ENCODE assay signal across 1 cellular context in genomic region chr11:34625576-34625975, GRCh38.
TF ChIP-seq lines count a peak whose summit lies in the region.

No MANE protein-coding gene starts in this region.

TF ChIP-seq in GM23338, 12 proteins besides CTCF, POLR2A, EP300 and RAD21 (continued from another document):
- TF ChIP-seq, protein P1, sequence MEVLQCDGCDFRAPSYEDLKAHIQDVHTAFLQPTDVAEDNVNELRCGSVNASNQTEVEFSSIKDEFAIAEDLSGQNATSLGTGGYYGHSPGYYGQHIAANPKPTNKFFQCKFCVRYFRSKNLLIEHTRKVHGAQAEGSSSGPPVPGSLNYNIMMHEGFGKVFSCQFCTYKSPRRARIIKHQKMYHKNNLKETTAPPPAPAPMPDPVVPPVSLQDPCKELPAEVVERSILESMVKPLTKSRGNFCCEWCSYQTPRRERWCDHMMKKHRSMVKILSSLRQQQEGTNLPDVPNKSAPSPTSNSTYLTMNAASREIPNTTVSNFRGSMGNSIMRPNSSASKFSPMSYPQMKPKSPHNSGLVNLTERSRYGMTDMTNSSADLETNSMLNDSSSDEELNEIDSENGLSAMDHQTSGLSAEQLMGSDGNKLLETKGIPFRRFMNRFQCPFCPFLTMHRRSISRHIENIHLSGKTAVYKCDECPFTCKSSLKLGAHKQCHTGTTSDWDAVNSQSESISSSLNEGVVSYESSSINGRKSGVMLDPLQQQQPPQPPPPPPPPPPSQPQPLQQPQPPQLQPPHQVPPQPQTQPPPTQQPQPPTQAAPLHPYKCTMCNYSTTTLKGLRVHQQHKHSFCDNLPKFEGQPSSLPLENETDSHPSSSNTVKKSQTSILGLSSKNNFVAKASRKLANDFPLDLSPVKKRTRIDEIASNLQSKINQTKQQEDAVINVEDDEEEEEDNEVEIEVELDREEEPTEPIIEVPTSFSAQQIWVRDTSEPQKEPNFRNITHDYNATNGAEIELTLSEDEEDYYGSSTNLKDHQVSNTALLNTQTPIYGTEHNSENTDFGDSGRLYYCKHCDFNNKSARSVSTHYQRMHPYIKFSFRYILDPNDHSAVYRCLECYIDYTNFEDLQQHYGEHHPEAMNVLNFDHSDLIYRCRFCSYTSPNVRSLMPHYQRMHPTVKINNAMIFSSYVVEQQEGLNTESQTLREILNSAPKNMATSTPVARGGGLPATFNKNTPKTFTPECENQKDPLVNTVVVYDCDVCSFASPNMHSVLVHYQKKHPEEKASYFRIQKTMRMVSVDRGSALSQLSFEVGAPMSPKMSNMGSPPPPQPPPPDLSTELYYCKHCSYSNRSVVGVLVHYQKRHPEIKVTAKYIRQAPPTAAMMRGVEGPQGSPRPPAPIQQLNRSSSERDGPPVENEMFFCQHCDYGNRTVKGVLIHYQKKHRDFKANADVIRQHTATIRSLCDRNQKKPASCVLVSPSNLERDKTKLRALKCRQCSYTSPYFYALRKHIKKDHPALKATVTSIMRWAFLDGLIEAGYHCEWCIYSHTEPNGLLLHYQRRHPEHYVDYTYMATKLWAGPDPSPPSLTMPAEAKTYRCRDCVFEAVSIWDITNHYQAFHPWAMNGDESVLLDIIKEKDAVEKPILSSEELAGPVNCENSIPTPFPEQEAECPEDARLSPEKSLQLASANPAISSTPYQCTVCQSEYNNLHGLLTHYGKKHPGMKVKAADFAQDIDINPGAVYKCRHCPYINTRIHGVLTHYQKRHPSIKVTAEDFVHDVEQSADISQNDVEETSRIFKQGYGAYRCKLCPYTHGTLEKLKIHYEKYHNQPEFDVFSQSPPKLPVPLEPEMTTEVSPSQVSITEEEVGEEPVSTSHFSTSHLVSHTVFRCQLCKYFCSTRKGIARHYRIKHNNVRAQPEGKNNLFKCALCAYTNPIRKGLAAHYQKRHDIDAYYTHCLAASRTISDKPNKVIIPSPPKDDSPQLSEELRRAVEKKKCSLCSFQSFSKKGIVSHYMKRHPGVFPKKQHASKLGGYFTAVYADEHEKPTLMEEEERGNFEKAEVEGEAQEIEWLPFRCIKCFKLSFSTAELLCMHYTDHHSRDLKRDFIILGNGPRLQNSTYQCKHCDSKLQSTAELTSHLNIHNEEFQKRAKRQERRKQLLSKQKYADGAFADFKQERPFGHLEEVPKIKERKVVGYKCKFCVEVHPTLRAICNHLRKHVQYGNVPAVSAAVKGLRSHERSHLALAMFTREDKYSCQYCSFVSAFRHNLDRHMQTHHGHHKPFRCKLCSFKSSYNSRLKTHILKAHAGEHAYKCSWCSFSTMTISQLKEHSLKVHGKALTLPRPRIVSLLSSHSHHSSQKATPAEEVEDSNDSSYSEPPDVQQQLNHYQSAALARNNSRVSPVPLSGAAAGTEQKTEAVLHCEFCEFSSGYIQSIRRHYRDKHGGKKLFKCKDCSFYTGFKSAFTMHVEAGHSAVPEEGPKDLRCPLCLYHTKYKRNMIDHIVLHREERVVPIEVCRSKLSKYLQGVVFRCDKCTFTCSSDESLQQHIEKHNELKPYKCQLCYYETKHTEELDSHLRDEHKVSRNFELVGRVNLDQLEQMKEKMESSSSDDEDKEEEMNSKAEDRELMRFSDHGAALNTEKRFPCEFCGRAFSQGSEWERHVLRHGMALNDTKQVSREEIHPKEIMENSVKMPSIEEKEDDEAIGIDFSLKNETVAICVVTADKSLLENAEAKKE (CRISPR knock-in tag; IDR thresholded peaks at IDR 0.05): no peak
- TF ChIP-seq STAT1 (IDR thresholded peaks at IDR 0.05; ENCODE audit: unreplicated experiment) (no peak), REST (IDR thresholded peaks at IDR 0.05; ENCODE audit: unreplicated experiment) (no peak), EZH2 (IDR thresholded peaks at IDR 0.05; ENCODE audit: low read depth, unreplicated experiment) (no peak), NANOG (IDR thresholded peaks at IDR 0.05; ENCODE audit: borderline replicate concordance) (no peak), POLR2AphosphoS5 (IDR thresholded peaks at IDR 0.05; ENCODE audit: low read depth) (no peak), EZH2phosphoT487 (IDR thresholded peaks at IDR 0.05; ENCODE audit: unreplicated experiment) (no peak), ZNF114 (CRISPR knock-in tag; IDR thresholded peaks at IDR 0.05) (no peak)
- TF ChIP-seq, protein P2, sequence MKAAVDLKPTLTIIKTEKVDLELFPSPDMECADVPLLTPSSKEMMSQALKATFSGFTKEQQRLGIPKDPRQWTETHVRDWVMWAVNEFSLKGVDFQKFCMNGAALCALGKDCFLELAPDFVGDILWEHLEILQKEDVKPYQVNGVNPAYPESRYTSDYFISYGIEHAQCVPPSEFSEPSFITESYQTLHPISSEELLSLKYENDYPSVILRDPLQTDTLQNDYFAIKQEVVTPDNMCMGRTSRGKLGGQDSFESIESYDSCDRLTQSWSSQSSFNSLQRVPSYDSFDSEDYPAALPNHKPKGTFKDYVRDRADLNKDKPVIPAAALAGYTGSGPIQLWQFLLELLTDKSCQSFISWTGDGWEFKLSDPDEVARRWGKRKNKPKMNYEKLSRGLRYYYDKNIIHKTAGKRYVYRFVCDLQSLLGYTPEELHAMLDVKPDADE (IDR thresholded peaks at IDR 0.05): no peak
TF ChIP-seq in GM23338: peak in this region for 0.
